ENCODE assay signal across 18 cellular contexts in genomic region chr7:142425281-142425680, GRCh38.
DNase-seq lines count a peak whose midpoint lies in the region; ATAC-seq and TF ChIP-seq lines count a peak whose summit lies in the region.
"Had no signal": no experiment of that assay in that cellular context is flagged by ENCODE, and none has a peak within 500 bp of the region (broad histone marks: within the 10 kb centered on the region; RNA-seq: fewer than 3 reads in every experiment).

No MANE protein-coding gene starts in this region.

- peaks cover 5% of the 10 kb centered on the region for H3K4me1 Mint-ChIP-seq in CD4-positive, alpha-beta T cell (ENCODE audit: low read depth)

- H3K4me3 ChIP-seq in BLaER1, result no peak overlapping the region
- H3K4me3 ChIP-seq in esophagus muscularis mucosa, result no peak overlapping the region
- no peak overlapping the region for H3K4me3 ChIP-seq in gastroesophageal sphincter
- H3K4me3 ChIP-seq: GM23338 had no signal

- no peak overlapping the region for H3K4me3 Mint-ChIP-seq in CD4-positive, alpha-beta T cell
- H3K4me3 Mint-ChIP-seq: GM23338 had no signal

- TF ChIP-seq POLR2A in esophagus muscularis mucosa (IDR thresholded peaks at IDR 0.05; ENCODE audit: low read depth) (no peak), gastroesophageal sphincter (IDR thresholded peaks at IDR 0.05) (no peak)

- H3K4me2 ChIP-seq in BLaER1, result peak overlapping the region; percentile 64
- H3K4me2 ChIP-seq: GM23338 had no signal

- H3K36me3 ChIP-seq in BLaER1, result no peaks in the 10 kb centered on the region
- no peaks in the 10 kb centered on the region for H3K36me3 ChIP-seq in esophagus muscularis mucosa
- H3K36me3 ChIP-seq in gastroesophageal sphincter, result no peaks in the 10 kb centered on the region

- no peak overlapping the region for H3K9ac ChIP-seq in BLaER1

- 75% methylated on average over 6 of the region's 8 CpGs for WGBS in esophagus muscularis mucosa
- 44 to 80% methylated on average over 1 to 6 of the region's 8 CpGs for WGBS in gastroesophageal sphincter (ENCODE audit: low coverage in 1 of 2), 2 donors

- no peaks in the 10 kb centered on the region for H3K36me3 Mint-ChIP-seq in CD4-positive, alpha-beta T cell (ENCODE audit: low read depth)
- H3K36me3 Mint-ChIP-seq: CD8-positive, alpha-beta memory T cell had no signal

- H3K27me3 ChIP-seq in BLaER1 (no peaks in the 10 kb centered on the region), esophagus muscularis mucosa (peaks cover 0 to 12% (median 0%) of the 10 kb centered on the region in 4 donors), gastroesophageal sphincter (no peaks in the 10 kb centered on the region)
- no peaks in the 10 kb centered on the region for H3K27me3 ChIP-seq in CD4-positive, alpha-beta T cell (ENCODE audit: control insufficient read depth, insufficient read depth, low read length)

- DNase-seq in CD4-positive, alpha-beta T cell, result no peak
- DNase-seq in SK-N-DZ (ENCODE audit: low spot score) (peak; percentile 25), esophagus muscularis mucosa (ENCODE audit: extremely low spot score) (peak; percentile 82), DMS 273 (lab: John Stamatoyannopoulos, UW; ENCODE audit: unreplicated experiment) (no peak)
- DNase-seq in stimulated activated CD8-positive, alpha-beta memory T cell treated with anti-CD3 and anti-CD28 coated beads, Interleukin-4, amount 100 ng/mL, for 48 hours, result no peak
- DNase-seq: Calu3; CD8-positive, alpha-beta memory T cell; GDM1; HCEC 1CT; Karpas-422; NCI-H1694; NCI-H2081 treated with DMSO at 0.1 percent for 48 hours; NCI-H446; NCI-H526; Right ventricle myocardium superior had no signal

- no peaks in the 10 kb centered on the region for H3K9me3 Mint-ChIP-seq in CD4-positive, alpha-beta T cell
- H3K9me3 Mint-ChIP-seq: CD8-positive, alpha-beta memory T cell; GM23338 had no signal

- intact Hi-C loops in CD4-positive, alpha-beta T cell (cut with DNase I, micrococcal nuclease), result no loop called here
- intact Hi-C loops in esophagus muscularis mucosa (cut with DNase I), result no loop called here

- no peaks in the 10 kb centered on the region for H3K27me3 Mint-ChIP-seq in CD4-positive, alpha-beta T cell

- no peak for TF ChIP-seq EP300 in esophagus muscularis mucosa (IDR thresholded peaks at IDR 0.05)
- no peak for TF ChIP-seq EP300 in gastroesophageal sphincter (IDR thresholded peaks at IDR 0.05)

- no peak for TF ChIP-seq CTCF in CD4-positive, alpha-beta T cell (IDR thresholded peaks at IDR 0.05)
- TF ChIP-seq CTCF in esophagus muscularis mucosa (IDR thresholded peaks at IDR 0.05) (no peak), gastroesophageal sphincter (IDR thresholded peaks at IDR 0.05) (no peak)

- no peak overlapping the region for H3K27ac Mint-ChIP-seq in CD4-positive, alpha-beta T cell
- H3K27ac Mint-ChIP-seq: CD8-positive, alpha-beta memory T cell; GM23338 had no signal

- H3K9me3 ChIP-seq in BLaER1 (no peaks in the 10 kb centered on the region), esophagus muscularis mucosa (no peaks in the 10 kb centered on the region), gastroesophageal sphincter (no peaks in the 10 kb centered on the region)
- no peaks in the 10 kb centered on the region for H3K9me3 ChIP-seq in CD4-positive, alpha-beta T cell (ENCODE audit: control insufficient read depth, low read length)

- peak overlapping the region; percentile 55 for H3K27ac ChIP-seq in BLaER1
- no peak overlapping the region for H3K27ac ChIP-seq in CD4-positive, alpha-beta T cell (ENCODE audit: low read depth, low read length)
- H3K27ac ChIP-seq in esophagus muscularis mucosa (replicated peaks in 1 of 4), result no peak overlapping the region
- H3K27ac ChIP-seq in gastroesophageal sphincter, result no peak overlapping the region

- H3K4me1 ChIP-seq in BLaER1, result peaks cover 41% of the 10 kb centered on the region
- no peaks in the 10 kb centered on the region for H3K4me1 ChIP-seq in esophagus muscularis mucosa
- no peaks in the 10 kb centered on the region for H3K4me1 ChIP-seq in gastroesophageal sphincter

- no peaks in the 10 kb centered on the region for H4K20me1 ChIP-seq in BLaER1

- peak; percentile 32 for ATAC-seq in CD4-positive, alpha-beta T cell (ENCODE audit: poor library complexity)
- ATAC-seq in gastroesophageal sphincter, result no peak
- ATAC-seq: GM23338 had no signal

- CTCF ChIA-PET in CD4-positive, alpha-beta T cell (lab: Charles Lee), result no interaction called here

- POLR2A ChIA-PET in CD4-positive, alpha-beta T cell (lab: Charles Lee), result no interaction called here

Comparison
In these comparisons a context has a peak if more than half of its experiments do, and no peak if none do; other contexts are left out.
1. DNase-seq: peak in SK-N-DZ (single experiment) and esophagus muscularis mucosa (single experiment); none in CD4-positive, alpha-beta T cell (0 of 10), DMS 273 (single experiment) and stimulated activated CD8-positive, alpha-beta memory T cell treated with anti-CD3 and anti-CD28 coated beads, Interleukin-4, amount 100 ng/mL, for 48 hours (single experiment).